9 cellular contexts compared by ENCODE assay signal in genomic region chr11:119402470-119402869, GRCh38. TPM values are rescaled to one million over a fixed set of nuclear protein-coding genes. Genes with fewer than 3 reads are reported as not detected.
"Had no signal": no experiment of that assay in that cellular context is flagged by ENCODE, and none has a peak within 500 bp of the region (broad histone marks: within the 10 kb centered on the region; RNA-seq: fewer than 3 reads in every experiment).

No MANE protein-coding gene starts in this region.

- DNase-seq: GOT3, H7, HCEC 1CT had no signal

- H3K27ac Mint-ChIP-seq: IgD-negative memory B cell had no signal

- H3K27ac ChIP-seq: GM23248, HL-60 had no signal

- H3K4me3 ChIP-seq: GM23248 had no signal

- H3K4me3 Mint-ChIP-seq: IgD-negative memory B cell had no signal

- H3K9ac ChIP-seq: GM23248 had no signal

- H2AFZ ChIP-seq: GM23248 had no signal

RNA-seq across cellular contexts. Expression of gene THY1, which starts 20.5 kb away (rescaled TPM):
- total RNA-seq: HepG2, HT1080 had no signal
- polyA plus RNA-seq: HepG2, IgD-negative memory B cell had no signal

RNA-seq across cellular contexts. Expression of gene USP2, which starts 21.0 kb away (rescaled TPM):
- total RNA-seq: GM23248 had no signal
- polyA plus RNA-seq: IgD-negative memory B cell had no signal

RNA-seq across cellular contexts. Expression of gene MFRP, which starts 56.0 kb away (rescaled TPM):
- total RNA-seq: GM23248, H4, H7, HepG2, HT1080 had no signal
- polyA plus RNA-seq: GM23248, HepG2, IgD-negative memory B cell had no signal
